8 cellular contexts compared by ENCODE assay signal in the genomic region with DNA sequence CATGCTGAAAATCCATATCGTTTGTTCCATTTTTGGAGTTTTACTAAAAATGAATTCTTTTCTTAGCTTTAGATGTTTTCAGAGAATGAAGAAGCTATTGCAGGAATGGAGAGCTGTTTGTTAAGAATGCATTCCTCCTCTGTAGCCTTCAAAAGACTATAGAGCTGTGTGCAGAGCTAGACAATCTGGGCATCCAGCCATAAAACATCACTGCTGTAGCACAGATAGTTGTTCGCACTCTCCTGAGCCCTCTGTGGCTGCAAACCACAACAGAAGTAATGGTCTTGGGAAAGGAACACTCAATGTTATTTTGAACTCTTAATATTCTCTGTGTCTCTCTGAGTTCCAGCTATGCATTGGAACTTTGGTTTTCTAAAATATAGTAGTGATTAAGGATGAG. TPM values are rescaled to one million over a fixed set of nuclear protein-coding genes. Genes with fewer than 3 reads are reported as not detected.
DNase-seq lines count a peak whose midpoint lies in the region; ATAC-seq and TF ChIP-seq lines count a peak whose summit lies in the region.

No MANE protein-coding gene starts in this region.

- no peak overlapping the region for H3K27ac ChIP-seq in mammary epithelial cell (ENCODE audit: insufficient read depth, low read depth, low read length)

- dilution Hi-C loops in mammary epithelial cell (cut with HindIII; ENCODE audit: low sequenced_read_pairs), result no loop called here

- intact Hi-C loops in mammary epithelial cell (cut with micrococcal nuclease), result no loop called here
- intact Hi-C loops in mucosa of descending colon (cut with DNase I, micrococcal nuclease), result no loop called here

- in situ Hi-C loops in mammary epithelial cell (cut with MboI; ENCODE audit: low sequenced_read_pairs in 2 of 2), result no loop called here

- no TSS peak for BruUV-seq in mammary epithelial cell (replicated peaks; lab: Mats Ljungman, UMichigan)

- H2AFZ ChIP-seq in mammary epithelial cell (ENCODE audit: low read depth, low read length), result no peak overlapping the region

- peak; percentile 39 for DNase-seq in stimulated activated CD4-positive, alpha-beta T cell treated with anti-CD3 and anti-CD28 coated beads, Interleukin-15, amount 100 ng/mL, for 24 hours
- DNase-seq in stimulated activated CD4-positive, alpha-beta T cell treated with anti-CD3 and anti-CD28 coated beads, Interleukin-4, amount 100 ng/mL, for 1 hour, result no peak
- DNase-seq in SHP77 treated with DMSO at 0.1 percent for 48 hours (lab: John Stamatoyannopoulos, UW) (peak; percentile 13), mammary epithelial cell (peak; percentile 59), mucosa of descending colon (peak in 1 of 3 donors; percentile 40), HEK293T (ENCODE audit: extremely low spot score) (no peak)

- no peak overlapping the region for H3K4me2 ChIP-seq in mammary epithelial cell (ENCODE audit: insufficient read depth, low read depth, low read length)

- ATAC-seq in mucosa of descending colon (peak; percentile 33), HG03025 (IDR thresholded peaks at IDR 0.05; ENCODE audit: low FRiP score, unreplicated experiment) (no peak), GM21576 (IDR thresholded peaks at IDR 0.05; ENCODE audit: unreplicated experiment) (no peak)

- H3K9ac ChIP-seq in mammary epithelial cell (ENCODE audit: insufficient read depth, low read length), result no peak overlapping the region

- WGBS in mammary epithelial cell (ENCODE audit: low coverage, missing lambda C conversion rate), result 40% methylated on average over 2 of the region's 2 CpGs

- H3K36me3 ChIP-seq in mammary epithelial cell (ENCODE audit: insufficient read depth, low read length) (no peaks in the 10 kb centered on the region), mucosa of descending colon (ENCODE audit: low read depth) (no peaks in the 10 kb centered on the region)

- TF ChIP-seq CTCF in mammary epithelial cell (conservative IDR thresholded peaks at IDR 0.05 in 1 of 2, IDR thresholded peaks at IDR 0.05 in 1 of 2; ENCODE audit: extremely low read depth in 1 of 2, insufficient read depth in 1 of 2, low read depth in 1 of 2, low read length in 2 of 2) (no peak), mucosa of descending colon (IDR thresholded peaks at IDR 0.05) (no peak)

- no peaks in the 10 kb centered on the region for H3K27me3 ChIP-seq in mammary epithelial cell (ENCODE audit: insufficient read depth, low read length)

- POLR2A ChIA-PET in HEK293T (lab: Yijun Ruan, JAX), result no interaction called here

- no peaks in the 10 kb centered on the region for H4K20me1 ChIP-seq in mammary epithelial cell (ENCODE audit: insufficient read depth, low read length)

- H3K4me3 ChIP-seq in mammary epithelial cell (replicated peaks in 1 of 3; ENCODE audit: insufficient read depth in 1 of 3, low read depth in 2 of 3, low read length in 3 of 3) (no peak overlapping the region), mucosa of descending colon (no peak overlapping the region)

- H3K9me3 ChIP-seq in mammary epithelial cell (replicated peaks; ENCODE audit: insufficient read depth, low read length), result no peaks in the 10 kb centered on the region
- no peaks in the 10 kb centered on the region for H3K9me3 ChIP-seq in mucosa of descending colon

- CTCF ChIA-PET in mammary epithelial cell (lab: Charles Lee; ENCODE audit: low non-redundant PET) (interaction anchor here (0.6 kb wide), 1 partner anchor 24 kb away, joined by 4 read pairs; no protein-coding TSS in a partner anchor), HEK293T (lab: Yijun Ruan, JAX) (interaction anchor here (0.6 kb wide), 1 partner anchor 174 kb away, joined by 3 read pairs; no protein-coding TSS in a partner anchor)

- H3K79me2 ChIP-seq in mammary epithelial cell (ENCODE audit: insufficient read depth, low read length), result peaks cover 59% of the 10 kb centered on the region

- H3K4me1 ChIP-seq in mammary epithelial cell (ENCODE audit: insufficient read depth, low read length), result peaks cover 18% of the 10 kb centered on the region
- peaks cover 14% of the 10 kb centered on the region for H3K4me1 ChIP-seq in mucosa of descending colon (ENCODE audit: low read depth)

TF ChIP-seq in HEK293T, 16 proteins besides CTCF, POLR2A, EP300 and RAD21:
- TF ChIP-seq NFRKB (IDR thresholded peaks at IDR 0.05) (no peak), ZNF384 (IDR thresholded peaks at IDR 0.05) (no peak), FOXK2 (IDR thresholded peaks at IDR 0.05) (no peak), SUZ12 (IDR thresholded peaks at IDR 0.05) (no peak), FOXA1 (IDR thresholded peaks at IDR 0.05) (no peak), CTBP1 (IDR thresholded peaks at IDR 0.05; ENCODE audit: borderline replicate concordance) (no peak), HDGF (IDR thresholded peaks at IDR 0.05; ENCODE audit: borderline replicate concordance) (no peak)
- TF ChIP-seq, protein P1, sequence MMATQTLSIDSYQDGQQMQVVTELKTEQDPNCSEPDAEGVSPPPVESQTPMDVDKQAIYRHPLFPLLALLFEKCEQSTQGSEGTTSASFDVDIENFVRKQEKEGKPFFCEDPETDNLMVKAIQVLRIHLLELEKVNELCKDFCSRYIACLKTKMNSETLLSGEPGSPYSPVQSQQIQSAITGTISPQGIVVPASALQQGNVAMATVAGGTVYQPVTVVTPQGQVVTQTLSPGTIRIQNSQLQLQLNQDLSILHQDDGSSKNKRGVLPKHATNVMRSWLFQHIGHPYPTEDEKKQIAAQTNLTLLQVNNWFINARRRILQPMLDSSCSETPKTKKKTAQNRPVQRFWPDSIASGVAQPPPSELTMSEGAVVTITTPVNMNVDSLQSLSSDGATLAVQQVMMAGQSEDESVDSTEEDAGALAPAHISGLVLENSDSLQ (IDR thresholded peaks at IDR 0.05), result no peak

RNA-seq across cellular contexts. Expression of a gene that starts 4.9 kb away (rescaled TPM):
- total RNA-seq in mammary epithelial cell (1 to 10 TPM; 2.7 to 9.1 TPM), mucosa of descending colon (10 to 100 TPM; 13.7 to 32.6 (median 20.7) TPM)
- polyA plus RNA-seq in mammary epithelial cell, result 1.3 TPM
- polyA minus RNA-seq in mammary epithelial cell, result 3.2 TPM

Comparison
In these comparisons a context has a peak if more than half of its experiments do, and no peak if none do; other contexts are left out.
1. DNase-seq: peak in stimulated activated CD4-positive, alpha-beta T cell treated with anti-CD3 and anti-CD28 coated beads, Interleukin-15, amount 100 ng/mL, for 24 hours (single experiment), SHP77 treated with DMSO at 0.1 percent for 48 hours (single experiment) and mammary epithelial cell (single experiment); none in stimulated activated CD4-positive, alpha-beta T cell treated with anti-CD3 and anti-CD28 coated beads, Interleukin-4, amount 100 ng/mL, for 1 hour (single experiment) and HEK293T (single experiment).